Comparison of ENCODE assay signal across 22 cellular contexts in genomic region chr21:27212444-27212843, GRCh38.
"Had no signal": no experiment of that assay in that cellular context is flagged by ENCODE, and none has a peak within 500 bp of the region (broad histone marks: within the 10 kb centered on the region; RNA-seq: fewer than 3 reads in every experiment).

No MANE protein-coding gene starts in this region.

- H3K9me3 ChIP-seq: mucosa of descending colon, testis had no signal

- H3K27me3 ChIP-seq: esophagus muscularis mucosa, neural progenitor cell, testis, tibial artery had no signal

- H3K4me2 ChIP-seq: neural progenitor cell had no signal

- H3K27ac ChIP-seq: coronary artery, esophagus muscularis mucosa, neural progenitor cell, parathyroid adenoma, testis, tibial artery had no signal

- H3K4me3 ChIP-seq: coronary artery, esophagus muscularis mucosa, mucosa of descending colon, neural progenitor cell, testis, tibial artery had no signal

- ATAC-seq: mucosa of descending colon; naive thymus-derived CD4-positive, alpha-beta T cell; sciatic nerve; stimulated activated effector memory CD8-positive, alpha-beta T cell treated with anti-CD3 and anti-CD28 coated beads, Interleukin-12 subunit alpha, Interleukin-12 subunit beta, amount 100 ng/mL, for 72 hours had no signal

- H3K9ac ChIP-seq: neural progenitor cell, parathyroid adenoma had no signal

- H3K4me1 ChIP-seq: parathyroid adenoma, testis, tibial artery had no signal

- H3K36me3 ChIP-seq: esophagus muscularis mucosa, neural progenitor cell, tibial artery had no signal

- H3K79me2 ChIP-seq: parathyroid adenoma had no signal

- H2AFZ ChIP-seq: neural progenitor cell, parathyroid adenoma had no signal

- DNase-seq: dermis blood vessel endothelial cell; effector memory CD4-positive, alpha-beta T cell; head of caudate nucleus; hypothalamus; immature natural killer cell; islet precursor cell; kidney glomerular epithelial cell; mesenchymal stem cell; mucosa of descending colon; naive thymus-derived CD4-positive, alpha-beta T cell; stimulated activated CD4-positive, alpha-beta T cell treated with anti-CD3 and anti-CD28 coated beads, Interleukin-2, amount 100 ng/mL, for 24 hours; stimulated activated CD4-positive, alpha-beta T cell treated with anti-CD3 and anti-CD28 coated beads, Interleukin-4, amount 100 ng/mL, for 24 hours; stimulated activated naive CD4-positive, alpha-beta T cell treated with Interleukin-2 at 50 U/mL for 16 hours; substantia nigra; testis; tibial artery had no signal
